In genomic region chr14:100429537-100429936, GRCh38 we compare ENCODE assay signal across 26 cellular contexts. TPM values are rescaled to one million over a fixed set of nuclear protein-coding genes. Genes with fewer than 3 reads are reported as not detected.
DNase-seq lines count a peak whose midpoint lies in the region; ATAC-seq and TF ChIP-seq lines count a peak whose summit lies in the region.
"Had no signal": no experiment of that assay in that cellular context is flagged by ENCODE, and none has a peak within 500 bp of the region (broad histone marks: within the 10 kb centered on the region; RNA-seq: fewer than 3 reads in every experiment).

No MANE protein-coding gene starts in this region.

- intact Hi-C loops in colonic mucosa (cut with DNase I) = no loop called here
- intact Hi-C loops in mucosa of descending colon (cut with DNase I, micrococcal nuclease) = no loop called here
- intact Hi-C loops in uterus (cut with DNase I; ENCODE audit: low total_unique reads) = no loop called here

- POLR2A ChIA-PET in SK-N-SH (lab: Yijun Ruan, JAX) = no interaction called here

- DNase-seq in SK-N-SH (no peak), colonic mucosa (peak; percentile 61), mucosa of descending colon (peak in 1 of 3 donors; percentile 61), uterus (no peak), C1 segment of cervical spinal cord (lab: John Stamatoyannopoulos, UW) (no peak), tibial nerve (ENCODE audit: low spot score in 2 of 2) (no peak)
- no peak for DNase-seq in stimulated activated effector memory CD8-positive, alpha-beta T cell treated with anti-CD3 and anti-CD28 coated beads, Interleukin-12 subunit alpha, Interleukin-12 subunit beta, amount 100 ng/mL, for 72 hours (ENCODE audit: low spot score in 2 of 2)
- DNase-seq: ACHN; BE2C; CD4-positive, CD25-positive, alpha-beta regulatory T cell; DMS153; DND-41; Karpas-422; NCI-H1092; NCI-H1417 treated with DMSO at 0.1 percent for 48 hours; NCI-H187; NCI-H2081 treated with DMSO at 0.1 percent for 48 hours; NCI-H2171; NCI-H510A; NCI-H69; OCI-M1; SIG-M5 had no signal

- no peak overlapping the region for H3K9ac ChIP-seq in SK-N-SH
- H3K9ac ChIP-seq in colonic mucosa (ENCODE audit: low read depth in 2 of 2, low read length in 2 of 2) = no peak overlapping the region

- H3K27me3 ChIP-seq in SK-N-SH (ENCODE audit: insufficient read depth) (no peaks in the 10 kb centered on the region), colonic mucosa (no peaks in the 10 kb centered on the region), uterus (no peaks in the 10 kb centered on the region), tibial nerve (no peaks in the 10 kb centered on the region)
- H3K27me3 ChIP-seq: BE2C, Peyer's patch had no signal

- peak overlapping the region; percentile 45 for H3K4me2 ChIP-seq in SK-N-SH

- H3K4me1 ChIP-seq in SK-N-SH (ENCODE audit: control insufficient read depth in 1 of 2, insufficient read depth in 2 of 2, low read depth in 1 of 2, low read length in 1 of 2) (peaks cover 13 to 48% of the 10 kb centered on the region in 2 experiments; a peak in 3 of 4 replicates), colonic mucosa (no peaks in the 10 kb centered on the region), mucosa of descending colon (ENCODE audit: low read depth) (peaks cover 11% of the 10 kb centered on the region), uterus (no peaks in the 10 kb centered on the region), tibial nerve (no peaks in the 10 kb centered on the region)

- ATAC-seq in SK-N-SH treated with all-trans-retinoic acid at 6 μM for 48 hours (no peak), mucosa of descending colon (peak; percentile 78)
- ATAC-seq in stimulated activated effector memory CD8-positive, alpha-beta T cell treated with anti-CD3 and anti-CD28 coated beads, Interleukin-12 subunit alpha, Interleukin-12 subunit beta, amount 100 ng/mL, for 72 hours = no peak
- ATAC-seq: HCT116 had no signal

- 100% methylated on average over 2 of the region's 3 CpGs for WGBS in SK-N-SH (ENCODE audit: low lambda C conversion rate)
- WGBS in tibial nerve, 2 donors = 89 to 92% methylated on average over 3 of the region's 3 CpGs

- no peak for TF ChIP-seq EP300 in SK-N-SH (IDR thresholded peaks at IDR 0.05; ENCODE audit: borderline replicate concordance in 1 of 2, low read depth in 1 of 2, low read length in 1 of 2)
- no peak for TF ChIP-seq EP300 in tibial nerve (IDR thresholded peaks at IDR 0.05)

- H3K4me3 Mint-ChIP-seq in stimulated activated effector memory CD8-positive, alpha-beta T cell treated with anti-CD3 and anti-CD28 coated beads, Interleukin-12 subunit alpha, Interleukin-12 subunit beta, amount 100 ng/mL, for 72 hours = no peak overlapping the region
- H3K4me3 Mint-ChIP-seq: CD4-positive, CD25-positive, alpha-beta regulatory T cell had no signal

- peaks cover 39% of the 10 kb centered on the region for H3K4me1 Mint-ChIP-seq in stimulated activated effector memory CD8-positive, alpha-beta T cell treated with anti-CD3 and anti-CD28 coated beads, Interleukin-12 subunit alpha, Interleukin-12 subunit beta, amount 100 ng/mL, for 72 hours

- TF ChIP-seq RAD21 in SK-N-SH (IDR thresholded peaks at IDR 0.05; ENCODE audit: low read length) = no peak

- no peak overlapping the region for H2AFZ ChIP-seq in SK-N-SH (ENCODE audit: low read depth)

- CTCF ChIA-PET in SK-N-SH (lab: Yijun Ruan, JAX) = interaction anchor here (0.7 to 16.1 kb wide), 4 partner anchors 10 to 110 kb away, joined by 3 to 310 read pairs (median 76); no protein-coding TSS in a partner anchor

- no peaks in the 10 kb centered on the region for H3K36me3 Mint-ChIP-seq in stimulated activated effector memory CD8-positive, alpha-beta T cell treated with anti-CD3 and anti-CD28 coated beads, Interleukin-12 subunit alpha, Interleukin-12 subunit beta, amount 100 ng/mL, for 72 hours

- no peaks in the 10 kb centered on the region for H4K20me1 ChIP-seq in SK-N-SH (ENCODE audit: insufficient read depth)

- H3K9me3 Mint-ChIP-seq in stimulated activated effector memory CD8-positive, alpha-beta T cell treated with anti-CD3 and anti-CD28 coated beads, Interleukin-12 subunit alpha, Interleukin-12 subunit beta, amount 100 ng/mL, for 72 hours = no peaks in the 10 kb centered on the region
- H3K9me3 Mint-ChIP-seq: CD4-positive, CD25-positive, alpha-beta regulatory T cell had no signal

- TF ChIP-seq CTCF in SK-N-SH (IDR thresholded peaks at IDR 0.05) (no peak), colonic mucosa (IDR thresholded peaks at IDR 0.05) (no peak), mucosa of descending colon (IDR thresholded peaks at IDR 0.05) (no peak), uterus (IDR thresholded peaks at IDR 0.05) (no peak), tibial nerve (IDR thresholded peaks at IDR 0.05) (no peak)

- no peaks in the 10 kb centered on the region for H3K9me2 ChIP-seq in SK-N-SH

- H3K36me3 ChIP-seq in SK-N-SH (replicated peaks in 1 of 2; ENCODE audit: control insufficient read depth in 1 of 2, insufficient read depth in 2 of 2, low read length in 1 of 2) (no peaks in the 10 kb centered on the region), colonic mucosa (no peaks in the 10 kb centered on the region), mucosa of descending colon (ENCODE audit: low read depth) (no peaks in the 10 kb centered on the region), uterus (no peaks in the 10 kb centered on the region), tibial nerve (peaks cover 0 to 15% (median 0%) of the 10 kb centered on the region in 3 donors)
- H3K36me3 ChIP-seq: BE2C, Peyer's patch had no signal

- H3K9me3 ChIP-seq in SK-N-SH (no peaks in the 10 kb centered on the region), colonic mucosa (no peaks in the 10 kb centered on the region), mucosa of descending colon (no peaks in the 10 kb centered on the region), uterus (no peaks in the 10 kb centered on the region), tibial nerve (no peaks in the 10 kb centered on the region)
- H3K9me3 ChIP-seq: BE2C, Peyer's patch had no signal

- H3K4me3 ChIP-seq in SK-N-SH (ENCODE audit: low read depth in 2 of 2, low read length in 1 of 2) (no peak overlapping the region), colonic mucosa (no peak overlapping the region), mucosa of descending colon (no peak overlapping the region), uterus (no peak overlapping the region), tibial nerve (no peak overlapping the region)
- H3K4me3 ChIP-seq: Peyer's patch had no signal

- no peaks in the 10 kb centered on the region for H3F3A ChIP-seq in SK-N-SH (replicated peaks; ENCODE audit: insufficient read depth)

- peak overlapping the region; percentile 79 for H3K27ac Mint-ChIP-seq in stimulated activated effector memory CD8-positive, alpha-beta T cell treated with anti-CD3 and anti-CD28 coated beads, Interleukin-12 subunit alpha, Interleukin-12 subunit beta, amount 100 ng/mL, for 72 hours
- H3K27ac Mint-ChIP-seq: CD4-positive, CD25-positive, alpha-beta regulatory T cell had no signal

- H3K27ac ChIP-seq in SK-N-SH (ENCODE audit: low read depth in 2 of 2, low read length in 1 of 2) (peak overlapping the region; percentile 76 to 100; a peak in 3 of 4 replicates), colonic mucosa (no peak overlapping the region), uterus (no peak overlapping the region), tibial nerve (no peak overlapping the region)
- H3K27ac ChIP-seq: 22Rv1, Peyer's patch had no signal

- TF ChIP-seq POLR2A in uterus (IDR thresholded peaks at IDR 0.05) (no peak), tibial nerve (IDR thresholded peaks at IDR 0.05) (no peak)

- peaks cover 4% of the 10 kb centered on the region; the same call in 1 of the 2 replicates for H3K79me2 ChIP-seq in SK-N-SH (ENCODE audit: insufficient read depth)

TF ChIP-seq in SK-N-SH, 30 proteins besides CTCF, POLR2A, EP300 and RAD21:
- TF ChIP-seq MAX (IDR thresholded peaks at IDR 0.05; ENCODE audit: low read depth) = no peak
- no peak for TF ChIP-seq CHD2 (IDR thresholded peaks at IDR 0.05; ENCODE audit: low read length, partially characterized antibody)
- TF ChIP-seq YY1 (IDR thresholded peaks at IDR 0.05; ENCODE audit: low read depth) = no peak
- TF ChIP-seq TEAD4 (IDR thresholded peaks at IDR 0.05; ENCODE audit: borderline replicate concordance, insufficient read depth) = no peak
- TF ChIP-seq TCF12 (IDR thresholded peaks at IDR 0.05) = no peak
- TF ChIP-seq FOXM1 (IDR thresholded peaks at IDR 0.05; ENCODE audit: low read depth) = no peak
- no peak for TF ChIP-seq ELF1 (IDR thresholded peaks at IDR 0.05)
- TF ChIP-seq JUND (IDR thresholded peaks at IDR 0.05) = no peak
- TF ChIP-seq GABPA (IDR thresholded peaks at IDR 0.05; ENCODE audit: low read depth) = no peak
- TF ChIP-seq FOXJ3 (CRISPR knock-in tag; IDR thresholded peaks at IDR 0.05) = no peak

TF ChIP-seq in SK-N-SH treated with all-trans-retinoic acid at 6 μM for 48 hours, 23 proteins besides CTCF, POLR2A, EP300 and RAD21 (continues in another document):
- TF ChIP-seq ISL1 (CRISPR knock-in tag; IDR thresholded peaks at IDR 0.05) (no peak), BACH2 (CRISPR knock-in tag; IDR thresholded peaks at IDR 0.05; ENCODE audit: borderline replicate concordance) (no peak)

RNA-seq across cellular contexts. Expression of gene WDR25, which starts 53.3 kb away (rescaled TPM):
- polyA plus RNA-seq in SK-N-SH (2012; rRNA removed) = 26.8 and 33.3 TPM in 2 replicates
- polyA plus RNA-seq in SK-N-SH (2012; cell fraction: cytosol; rRNA removed) = 21.4 and 23.2 TPM in 2 replicates
- polyA plus RNA-seq in SK-N-SH (2012; cell fraction: nucleus; rRNA removed) = 19.3 and 21.2 TPM in 2 replicates
- total RNA-seq in colonic mucosa (10 to 100 TPM in 1 of 2 donors, 1 to 10 TPM in 1; 5.8 to 12.4 TPM), mucosa of descending colon (10 to 100 TPM in 2 of 3 donors, 1 to 10 TPM in 1; 7.8 to 11.1 (median 10.9) TPM), uterus (10 to 100 TPM in 3 of 4 donors, 1 to 10 TPM in 1; 2.6 to 53.8 (median 14.5) TPM), tibial nerve (10 to 100 TPM; 10.7 to 22.1 (median 15.0) TPM)

Comparison
In these comparisons a context has a peak if more than half of its experiments do, and no peak if none do; other contexts are left out.
1. H3K27ac ChIP-seq: peak in SK-N-SH (2 of 2); none in colonic mucosa (single experiment), uterus (0 of 2) and tibial nerve (0 of 4).